In the genomic region with DNA sequence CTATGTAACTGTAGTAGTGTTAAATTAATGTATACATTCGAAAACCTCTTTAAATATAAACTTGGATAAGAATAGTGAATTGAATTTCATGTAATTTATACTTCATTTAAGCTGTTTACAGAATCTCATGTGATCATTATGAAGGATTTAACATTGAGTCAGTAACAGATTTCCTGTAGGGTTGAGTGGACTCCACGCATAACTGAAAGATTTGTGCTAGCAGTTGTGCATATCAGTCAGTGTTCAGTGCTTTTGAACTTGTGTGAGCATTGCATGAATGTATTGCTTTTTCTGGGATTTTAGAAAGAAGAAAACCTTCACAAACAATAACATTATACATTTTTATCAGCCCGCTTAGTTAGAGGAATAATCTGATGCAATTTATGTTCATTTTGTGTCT, we compare ENCODE assay signal across 20 cellular contexts.
"Had no signal": no experiment of that assay in that cellular context is flagged by ENCODE, and none has a peak within 500 bp of the region (broad histone marks: within the 10 kb centered on the region; RNA-seq: fewer than 3 reads in every experiment).

No MANE protein-coding gene starts in this region.

- H3K27me3 ChIP-seq: dorsolateral prefrontal cortex, heart left ventricle, neural progenitor cell, pancreas, stomach, transverse colon had no signal

- DNase-seq: cortex of kidney; dorsolateral prefrontal cortex; effector CD8-positive, alpha-beta T cell; heart left ventricle; hypothalamus; islet precursor cell; mammary epithelial cell; naive thymus-derived CD4-positive, alpha-beta T cell; nucleus accumbens; pancreas; retina; stimulated activated CD4-positive, alpha-beta T cell treated with anti-CD3 and anti-CD28 coated beads, Interleukin-12 subunit alpha, Interleukin-12 subunit beta, amount 100 ng/mL, for 4 hours; stimulated activated naive CD4-positive, alpha-beta T cell; stomach; substantia nigra; transverse colon had no signal

- H3K4me1 ChIP-seq: heart left ventricle, neural progenitor cell, pancreas, prostate gland, stomach, transverse colon had no signal

- H3K4me2 ChIP-seq: neural progenitor cell had no signal

- H3K9me3 ChIP-seq: heart left ventricle, pancreas, prostate gland, stomach, thoracic aorta, transverse colon had no signal

- H3K4me3 ChIP-seq: dorsolateral prefrontal cortex, heart left ventricle, neural progenitor cell, pancreas, prostate gland, skin epidermis, stomach, thoracic aorta, transverse colon had no signal

- H3K9ac ChIP-seq: neural progenitor cell had no signal

- H3K36me3 ChIP-seq: heart left ventricle, neural progenitor cell, pancreas, prostate gland, stomach, thoracic aorta, transverse colon had no signal

- H3K27ac ChIP-seq: dorsolateral prefrontal cortex, heart left ventricle, neural progenitor cell, pancreas, prostate gland, skin epidermis, stomach, thoracic aorta, transverse colon had no signal

- H2AFZ ChIP-seq: neural progenitor cell had no signal
